In genomic region chr5:18244309-18244708, GRCh38 we compare ENCODE assay signal across 13 cellular contexts.
DNase-seq lines count a peak whose midpoint lies in the region; ATAC-seq and TF ChIP-seq lines count a peak whose summit lies in the region.
"Had no signal": no experiment of that assay in that cellular context is flagged by ENCODE, and none has a peak within 500 bp of the region (broad histone marks: within the 10 kb centered on the region; RNA-seq: fewer than 3 reads in every experiment).

No MANE protein-coding gene starts in this region.

- TF ChIP-seq CTCF in mammary epithelial cell (conservative IDR thresholded peaks at IDR 0.05 in 1 of 2, IDR thresholded peaks at IDR 0.05 in 1 of 2; ENCODE audit: extremely low read depth in 1 of 2, insufficient read depth in 1 of 2, low read depth in 1 of 2, low read length in 2 of 2) (no peak), fibroblast of villous mesenchyme (IDR thresholded peaks at IDR 0.05; ENCODE audit: insufficient read depth, low read depth, low read length) (no peak)

- no peak overlapping the region for H3K4me2 ChIP-seq in mammary epithelial cell (ENCODE audit: insufficient read depth, low read depth, low read length)
- H3K4me2 ChIP-seq: BLaER1 treated with 17β-estradiol and CSF1 and Interleukin-3, amounts not matched to agents 10 nM and 100 nM had no signal

- no peaks in the 10 kb centered on the region for H3K36me3 ChIP-seq in mammary epithelial cell (ENCODE audit: insufficient read depth, low read length)
- H3K36me3 ChIP-seq: BLaER1 treated with 17β-estradiol and CSF1 and Interleukin-3, amounts not matched to agents 10 nM and 100 nM; HAP-1 had no signal

- no peaks in the 10 kb centered on the region for H3K4me1 ChIP-seq in mammary epithelial cell (ENCODE audit: insufficient read depth, low read length)
- H3K4me1 ChIP-seq: BLaER1 treated with 17β-estradiol and CSF1 and Interleukin-3, amounts not matched to agents 10 nM and 100 nM; HAP-1 had no signal

- DNase-seq in NOMO-1 treated with DMSO at 0.1 percent for 48 hours (lab: John Stamatoyannopoulos, UW; ENCODE audit: unreplicated experiment), result peak; percentile 58
- DNase-seq in NOMO-1 treated with dmso at 0.1 percent for 144 hours (lab: John Stamatoyannopoulos, UW; ENCODE audit: unreplicated experiment), result no peak
- peak; percentile 5 for DNase-seq in MV-4-11 (lab: John Stamatoyannopoulos, UW)
- DNase-seq in mammary epithelial cell, result peak; percentile 8
- DNase-seq in fibroblast of villous mesenchyme (ENCODE audit: low read depth), result peak; percentile 5
- DNase-seq in hypothalamus (lab: John Stamatoyannopoulos, UW), result no peak
- DNase-seq: ACHN; CD4-positive, CD25-positive, alpha-beta regulatory T cell; DMS53; GOT3 had no signal

- no peak overlapping the region for H2AFZ ChIP-seq in mammary epithelial cell (ENCODE audit: low read depth, low read length)

- dilution Hi-C loops in mammary epithelial cell (cut with HindIII; ENCODE audit: low sequenced_read_pairs), result no loop called here

- no peaks in the 10 kb centered on the region for H4K20me1 ChIP-seq in mammary epithelial cell (ENCODE audit: insufficient read depth, low read length)
- H4K20me1 ChIP-seq: BLaER1 treated with 17β-estradiol and CSF1 and Interleukin-3, amounts not matched to agents 10 nM and 100 nM had no signal

- in situ Hi-C loops in mammary epithelial cell (cut with MboI; ENCODE audit: low sequenced_read_pairs in 2 of 2), result no loop called here

- no peaks in the 10 kb centered on the region for H3K27me3 ChIP-seq in mammary epithelial cell (ENCODE audit: insufficient read depth, low read length)
- H3K27me3 ChIP-seq: BLaER1 treated with 17β-estradiol and CSF1 and Interleukin-3, amounts not matched to agents 10 nM and 100 nM had no signal

- no TSS peak for BruUV-seq in mammary epithelial cell (replicated peaks; lab: Mats Ljungman, UMichigan)

- H3K27ac ChIP-seq in mammary epithelial cell (ENCODE audit: insufficient read depth, low read depth, low read length), result no peak overlapping the region
- H3K27ac ChIP-seq: BLaER1 treated with 17β-estradiol and CSF1 and Interleukin-3, amounts not matched to agents 10 nM and 100 nM had no signal

- H3K4me3 ChIP-seq in mammary epithelial cell (replicated peaks in 1 of 3; ENCODE audit: insufficient read depth in 1 of 3, low read depth in 2 of 3, low read length in 3 of 3) (no peak overlapping the region), fibroblast of villous mesenchyme (ENCODE audit: low read depth, low read length) (no peak overlapping the region)
- H3K4me3 ChIP-seq: BLaER1 treated with 17β-estradiol and CSF1 and Interleukin-3, amounts not matched to agents 10 nM and 100 nM; HAP-1 had no signal

- no peaks in the 10 kb centered on the region for H3K79me2 ChIP-seq in mammary epithelial cell (ENCODE audit: insufficient read depth, low read length)

- peaks cover 7% of the 10 kb centered on the region for H3K9me3 ChIP-seq in mammary epithelial cell (replicated peaks; ENCODE audit: insufficient read depth, low read length)
- H3K9me3 ChIP-seq: HAP-1 had no signal

- intact Hi-C loops in mammary epithelial cell (cut with micrococcal nuclease), result no loop called here

- no peak for ATAC-seq in HG02852 (IDR thresholded peaks at IDR 0.05; ENCODE audit: unreplicated experiment)

- CTCF ChIA-PET in mammary epithelial cell (lab: Charles Lee; ENCODE audit: low non-redundant PET), result no interaction called here

- no peak overlapping the region for H3K9ac ChIP-seq in mammary epithelial cell (ENCODE audit: insufficient read depth, low read length)
- H3K9ac ChIP-seq: BLaER1 treated with 17β-estradiol and CSF1 and Interleukin-3, amounts not matched to agents 10 nM and 100 nM had no signal

Comparison
In these comparisons a context has a peak if more than half of its experiments do, and no peak if none do; other contexts are left out.
1. DNase-seq: peak in NOMO-1 treated with DMSO at 0.1 percent for 48 hours (single experiment), MV-4-11 (single experiment), mammary epithelial cell (single experiment) and fibroblast of villous mesenchyme (single experiment); none in NOMO-1 treated with dmso at 0.1 percent for 144 hours (single experiment) and hypothalamus (0 of 51).